14 cellular contexts compared by ENCODE assay signal in genomic region chr10:119358140-119358512, GRCh38.
"Had no signal": no experiment of that assay in that cellular context is flagged by ENCODE, and none has a peak within 500 bp of the region (broad histone marks: within the 10 kb centered on the region; RNA-seq: fewer than 3 reads in every experiment).

No MANE protein-coding gene starts in this region.

- DNase-seq: activated CD4-positive, alpha-beta memory T cell treated with anti-CD3 and anti-CD28 coated beads, Interleukin-2, amount 10 ng/mL, durations not matched to agents 7 days and 5 days; activated CD4-positive, alpha-beta T cell treated with anti-CD3 and anti-CD28 coated beads for 4 hours; activated naive CD4-positive, alpha-beta T cell treated with anti-CD3 and anti-CD28 coated beads, Interleukin-2, amount 10 ng/mL, durations not matched to agents 7 days and 5 days; activated T-cell treated with anti-CD3 and anti-CD28 coated beads, Interleukin-2, amount 50 U/mL, for 24 hours; endodermal cell; mesenchymal stem cell; natural killer cell; retina; small intestine; T-helper 17 cell had no signal

- FAIRE-seq: frontal cortex, islet of Langerhans, small intestine had no signal

- H3K27ac Mint-ChIP-seq: activated CD4-positive, alpha-beta memory T cell treated with anti-CD3 and anti-CD28 coated beads, Interleukin-2, amount 10 ng/mL, durations not matched to agents 7 days and 5 days; activated naive CD4-positive, alpha-beta T cell treated with anti-CD3 and anti-CD28 coated beads, Interleukin-2, amount 10 ng/mL, durations not matched to agents 7 days and 5 days; activated T-cell treated with anti-CD3 and anti-CD28 coated beads, Interleukin-2, amount 50 U/mL, for 24 hours; endodermal cell; T-helper 17 cell; type B pancreatic cell had no signal

- H3K27me3 Mint-ChIP-seq: activated CD4-positive, alpha-beta memory T cell treated with anti-CD3 and anti-CD28 coated beads, Interleukin-2, amount 10 ng/mL, durations not matched to agents 7 days and 5 days; activated naive CD4-positive, alpha-beta T cell treated with anti-CD3 and anti-CD28 coated beads, Interleukin-2, amount 10 ng/mL, durations not matched to agents 7 days and 5 days; activated T-cell treated with anti-CD3 and anti-CD28 coated beads, Interleukin-2, amount 50 U/mL, for 24 hours; T-helper 17 cell; type B pancreatic cell had no signal

- H3K4me3 ChIP-seq: dorsolateral prefrontal cortex had no signal

- H3K27me3 ChIP-seq: dorsolateral prefrontal cortex had no signal

- H3K4me3 Mint-ChIP-seq: activated CD4-positive, alpha-beta memory T cell treated with anti-CD3 and anti-CD28 coated beads, Interleukin-2, amount 10 ng/mL, durations not matched to agents 7 days and 5 days; activated naive CD4-positive, alpha-beta T cell treated with anti-CD3 and anti-CD28 coated beads, Interleukin-2, amount 10 ng/mL, durations not matched to agents 7 days and 5 days; activated T-cell treated with anti-CD3 and anti-CD28 coated beads, Interleukin-2, amount 50 U/mL, for 24 hours; endodermal cell; natural killer cell; T-helper 17 cell; type B pancreatic cell had no signal

- H3K27ac ChIP-seq: dorsolateral prefrontal cortex had no signal

- H3K4me1 Mint-ChIP-seq: endodermal cell had no signal

- ATAC-seq: natural killer cell, T-helper 17 cell had no signal
